ENCODE assay signal across 9 cellular contexts in the genomic region with DNA sequence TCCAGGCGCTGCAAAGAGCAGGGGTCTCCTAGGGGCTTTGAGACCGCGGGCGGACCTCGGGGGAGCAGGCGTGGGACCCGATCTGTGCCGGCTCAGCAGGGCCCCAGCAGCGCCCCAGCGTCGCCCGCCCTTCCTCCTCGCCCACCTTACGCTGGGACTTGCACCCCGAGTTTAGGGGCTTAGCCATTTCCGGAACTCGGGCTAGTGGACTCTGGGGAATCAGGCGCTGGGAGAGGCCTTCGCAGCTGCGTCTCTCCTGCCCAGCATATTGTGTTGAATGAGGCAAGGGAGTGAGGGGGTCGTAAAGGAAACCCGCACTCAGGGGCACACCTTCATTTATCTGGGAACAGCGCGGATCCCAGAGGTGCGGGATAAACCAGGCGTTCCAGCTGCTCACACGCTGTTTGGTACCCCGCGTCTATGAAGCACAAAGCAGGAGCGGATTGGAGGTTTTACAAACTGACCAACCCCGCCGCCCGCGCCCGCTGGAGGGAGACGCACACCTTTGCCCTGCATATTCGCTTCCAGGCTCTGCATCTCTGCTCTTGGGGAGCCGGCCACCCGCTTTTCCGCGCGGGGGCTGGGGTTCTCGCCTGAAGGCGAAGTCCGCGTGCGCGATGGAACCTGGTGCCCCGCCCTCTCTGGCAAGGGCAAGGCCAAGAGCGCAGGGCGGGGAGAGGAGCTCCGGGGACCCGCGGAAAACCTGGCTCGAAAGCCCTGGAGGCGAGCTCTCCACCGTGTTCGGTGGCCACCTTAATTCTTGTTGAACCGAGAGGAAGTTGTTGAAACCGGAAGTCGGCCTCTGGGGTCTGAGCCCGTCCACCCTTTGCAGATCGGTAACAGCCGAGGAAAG. TPM values are rescaled to one million over a fixed set of nuclear protein-coding genes. Genes with fewer than 3 reads are reported as not detected.
DNase-seq lines count a peak whose midpoint lies in the region; ATAC-seq, FAIRE-seq and TF ChIP-seq lines count a peak whose summit lies in the region.
"Had no signal": no experiment of that assay in that cellular context is flagged by ENCODE, and none has a peak within 500 bp of the region (broad histone marks: within the 10 kb centered on the region; RNA-seq: fewer than 3 reads in every experiment).

No MANE protein-coding gene starts in this region.

- H3K27me3 ChIP-seq in prostate gland (replicated peaks; ENCODE audit: insufficient read depth) = peaks cover 63% of the 10 kb centered on the region

- no peak for FAIRE-seq in RCC 7860 (lab: Jason Lieb, UNC)

- intact Hi-C loops in prostate gland (cut with DNase I) = no loop called here

- TF ChIP-seq CTCF in fibroblast of mammary gland (conservative IDR thresholded peaks at IDR 0.05; ENCODE audit: control insufficient read depth, insufficient read depth, low read depth, low read length) (no peak), prostate gland (IDR thresholded peaks at IDR 0.05) (no peak)

- ATAC-seq in HG03571 (IDR thresholded peaks at IDR 0.05; ENCODE audit: unreplicated experiment) = no peak
- ATAC-seq: HCT116 had no signal

- H3K4me3 ChIP-seq in fibroblast of mammary gland (ENCODE audit: control insufficient read depth, low read depth, low read length) (peak overlapping the region; percentile 2), prostate gland (peak overlapping the region; percentile 5 to 14)

- TF ChIP-seq POLR2A in prostate gland (IDR thresholded peaks at IDR 0.05) = no peak

- no peaks in the 10 kb centered on the region for H3K36me3 ChIP-seq in prostate gland

- no peaks in the 10 kb centered on the region for H3K4me1 ChIP-seq in prostate gland (replicated peaks)

- 4% methylated on average over 61 of the region's 64 CpGs for WGBS in prostate gland

- DNase-seq in DMS79 (lab: John Stamatoyannopoulos, UW) (peak; percentile 83), NCI-H2196 (lab: John Stamatoyannopoulos, UW; ENCODE audit: unreplicated experiment) (peak; percentile 68), fibroblast of mammary gland (ENCODE audit: low read depth) (no peak), prostate gland (ENCODE audit: low spot score) (no peak), foreskin melanocyte (no peak), RCC 7860 (ENCODE audit: low spot score) (no peak)
- no peak for DNase-seq in activated CD4-positive, alpha-beta T cell treated with anti-CD3 and anti-CD28 coated beads, Interleukin-2, amount 50 U/mL, for 48 hours

- H3K27ac ChIP-seq in prostate gland = no peak overlapping the region

- no peaks in the 10 kb centered on the region for H3K9me3 ChIP-seq in prostate gland

RNA-seq across cellular contexts. Expression of a gene that starts 6.7 kb away (rescaled TPM):
- under 1 TPM; 0.17 to 0.36 TPM for total RNA-seq in prostate gland

Comparison
In these comparisons a context has a peak if more than half of its experiments do, and no peak if none do; other contexts are left out.
1. DNase-seq: peak in DMS79 (single experiment) and NCI-H2196 (single experiment); none in fibroblast of mammary gland (single experiment), prostate gland (single experiment), foreskin melanocyte (single experiment), RCC 7860 (single experiment) and activated CD4-positive, alpha-beta T cell treated with anti-CD3 and anti-CD28 coated beads, Interleukin-2, amount 50 U/mL, for 48 hours (0 of 2).